In genomic region chr4:173135241-173135847, GRCh38 we compare ENCODE assay signal across 2 cellular contexts.
TF ChIP-seq lines count a peak whose summit lies in the region.

No MANE protein-coding gene starts in this region.

TF ChIP-seq in A549, 52 proteins besides CTCF, POLR2A, EP300 and RAD21:
- no peak for TF ChIP-seq CHD4 (IDR thresholded peaks at IDR 0.05; ENCODE audit: borderline replicate concordance)
- TF ChIP-seq NFE2L2 (conservative IDR thresholded peaks at IDR 0.05; ENCODE audit: low read length): no peak
- no peak for TF ChIP-seq ZC3H11A (IDR thresholded peaks at IDR 0.05)
- TF ChIP-seq FOSL2 (IDR thresholded peaks at IDR 0.05): no peak
- TF ChIP-seq FOSL2 (CRISPR knock-in tag; IDR thresholded peaks at IDR 0.05): peak; percentile 40; the same call in 1 of the 2 replicates
- TF ChIP-seq SMC3 (IDR thresholded peaks at IDR 0.05): no peak
- TF ChIP-seq BCL3 (IDR thresholded peaks at IDR 0.05): no peak
- no peak for TF ChIP-seq ZNF302 (CRISPR knock-in tag; IDR thresholded peaks at IDR 0.05)
TF ChIP-seq in A549: peak in this region for 1.

TF ChIP-seq in IMR-90, 13 proteins besides CTCF, POLR2A, EP300 and RAD21:
- no peak for TF ChIP-seq RCOR1 (IDR thresholded peaks at IDR 0.05; ENCODE audit: insufficient replicate concordance, low read length)
- TF ChIP-seq RFX5 (IDR thresholded peaks at IDR 0.05; ENCODE audit: low read depth, low read length): no peak
- TF ChIP-seq USF2 (IDR thresholded peaks at IDR 0.05; ENCODE audit: low read depth, low read length): no peak
